ENCODE assay signal across 21 cellular contexts in the genomic region with DNA sequence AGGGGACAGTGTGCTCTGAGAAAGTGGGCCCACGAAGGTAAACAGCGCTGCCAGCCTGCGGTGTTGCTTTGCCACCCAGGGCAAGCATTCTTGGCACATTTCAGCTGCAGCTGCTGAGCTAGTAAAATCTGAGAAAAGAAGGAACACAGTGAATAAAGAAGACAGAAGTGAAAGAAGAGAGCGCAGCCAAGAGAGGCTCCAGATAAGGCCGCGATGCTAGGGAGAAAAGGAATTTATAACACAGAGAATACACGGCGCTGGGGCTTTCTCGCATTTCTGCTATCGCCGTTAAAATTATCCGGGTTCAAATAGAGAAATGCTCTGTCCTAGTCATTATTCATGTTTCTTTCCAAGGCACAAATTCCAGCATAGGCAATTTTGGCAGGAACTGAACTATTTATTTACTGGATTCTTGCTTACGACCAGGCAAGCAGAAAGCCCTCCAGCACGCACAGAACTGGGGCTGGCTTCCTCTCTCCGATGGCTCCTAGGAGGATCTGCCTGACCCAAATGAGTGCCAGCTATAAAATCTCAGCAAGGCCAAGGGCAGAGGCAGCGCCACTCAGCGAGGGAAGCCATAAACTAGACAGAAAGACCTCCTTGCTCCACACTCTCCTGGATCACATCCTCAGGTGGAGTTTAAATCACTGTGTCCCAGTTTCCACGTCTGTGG.
A peak's percentile ranks its signal among the peaks of the same experiment; 100 is the strongest.
DNase-seq lines count a peak whose midpoint lies in the region; ATAC-seq and TF ChIP-seq lines count a peak whose summit lies in the region.
"Had no signal": no experiment of that assay in that cellular context is flagged by ENCODE, and none has a peak within 500 bp of the region (broad histone marks: within the 10 kb centered on the region; RNA-seq: fewer than 3 reads in every experiment).

No MANE protein-coding gene starts in this region.

- peak overlapping the region in 1 of 4 experiments; percentile 27 for H3K4me3 ChIP-seq in fibroblast of lung (replicated peaks in 1 of 4; ENCODE audit: control extremely low read depth in 1 of 4, insufficient read depth in 1 of 4, low read depth in 3 of 4, low read length in 4 of 4)
- H3K4me3 ChIP-seq in thoracic aorta, result peak overlapping the region; percentile 16
- H3K4me3 ChIP-seq: heart right ventricle had no signal

- H3K36me3 ChIP-seq in fibroblast of lung (ENCODE audit: control insufficient read depth, insufficient read depth, low read length), result no peaks in the 10 kb centered on the region
- H3K36me3 ChIP-seq in thoracic aorta, result no peaks in the 10 kb centered on the region
- H3K36me3 ChIP-seq: heart right ventricle had no signal

- ATAC-seq in thoracic aorta (ENCODE audit: insufficient number of reproducible peaks, low FRiP score, low read depth) (no peak), HG03280 (IDR thresholded peaks at IDR 0.05; ENCODE audit: unreplicated experiment) (no peak), HG03135 (IDR thresholded peaks at IDR 0.05; ENCODE audit: unreplicated experiment) (no peak)
- ATAC-seq: esophagus mucosa; natural killer cell treated with Interleukin-12 subunit alpha and Interleukin-12 subunit beta and Interleukin-15 and Interleukin-18, amount 100 ng/mL, for 72 hours; Right ventricle myocardium inferior had no signal

- DNase-seq in MV-4-11 (lab: John Stamatoyannopoulos, UW) (peak; percentile 3), fibroblast of lung (ENCODE audit: low read depth in 2 of 2) (peak in 1 of 2 donors; percentile 5), midbrain (lab: John Stamatoyannopoulos, UW) (peak; percentile 63), thoracic aorta (ENCODE audit: low spot score) (no peak), NCI-H526 treated with DMSO at 0.1 percent for 48 hours (lab: John Stamatoyannopoulos, UW) (no peak)
- DNase-seq: activated CD4-positive, alpha-beta T cell treated with anti-CD3 and anti-CD28 coated beads, Interleukin-2, amount 10 ng/mL, durations not matched to agents 24 days and 14 days; activated gamma-delta T cell; central memory CD4-positive, alpha-beta T cell; DMS79 treated with DMSO at 0.1 percent for 48 hours; effector CD4-positive, alpha-beta T cell; GOT3; heart right ventricle; mammary epithelial cell; NCI-H2107; NCI-H526; stimulated activated CD4-positive, alpha-beta T cell treated with anti-CD3 and anti-CD28 coated beads, Interleukin-12 subunit alpha, Interleukin-12 subunit beta, amount 100 ng/mL, for 4 hours had no signal

- no peaks in the 10 kb centered on the region for H3K79me2 ChIP-seq in fibroblast of lung (ENCODE audit: control insufficient read depth, insufficient read depth, low read length)

- H3K4me2 ChIP-seq in fibroblast of lung (ENCODE audit: extremely low read depth, insufficient read depth, low read length), result peak overlapping the region; percentile 33

- no peak overlapping the region for H3K9ac ChIP-seq in fibroblast of lung (ENCODE audit: insufficient read depth, low read length)

- H3K4me1 ChIP-seq in fibroblast of lung (ENCODE audit: control insufficient read depth, extremely low read depth, insufficient read depth, low read length), result no peaks in the 10 kb centered on the region
- H3K4me1 ChIP-seq in thoracic aorta (ENCODE audit: control insufficient read depth in 1 of 2, low read depth in 2 of 2), result no peaks in the 10 kb centered on the region
- H3K4me1 ChIP-seq: heart right ventricle had no signal

- no peak for TF ChIP-seq CTCF in fibroblast of lung (conservative IDR thresholded peaks at IDR 0.05 in 1 of 2, IDR thresholded peaks at IDR 0.05 in 1 of 2; ENCODE audit: low read depth in 1 of 2, low read length in 2 of 2)
- TF ChIP-seq CTCF in thoracic aorta (IDR thresholded peaks at IDR 0.05), result no peak

- H3K9me3 ChIP-seq in fibroblast of lung (ENCODE audit: control insufficient read depth, insufficient read depth, low read depth, low read length) (no peaks in the 10 kb centered on the region), thoracic aorta (no peaks in the 10 kb centered on the region)
- H3K9me3 ChIP-seq: heart right ventricle had no signal

- H4K20me1 ChIP-seq in fibroblast of lung (ENCODE audit: control insufficient read depth, extremely low read depth, insufficient read depth, low read length), result no peaks in the 10 kb centered on the region

- H3K27ac ChIP-seq in fibroblast of lung (ENCODE audit: insufficient read depth, low read length) (no peak overlapping the region), thoracic aorta (no peak overlapping the region)
- H3K27ac ChIP-seq: heart right ventricle had no signal

- no peaks in the 10 kb centered on the region for H3K27me3 ChIP-seq in fibroblast of lung (ENCODE audit: control insufficient read depth, insufficient read depth, low read length)
- H3K27me3 ChIP-seq in thoracic aorta (replicated peaks; ENCODE audit: insufficient read depth), result no peaks in the 10 kb centered on the region
- H3K27me3 ChIP-seq: heart right ventricle had no signal

- peak overlapping the region; percentile 7 for H2AFZ ChIP-seq in fibroblast of lung (ENCODE audit: low read length)

Comparison
In these comparisons a context has a peak if more than half of its experiments do, and no peak if none do; other contexts are left out.
1. DNase-seq: peak in MV-4-11 (single experiment) and midbrain (single experiment); none in thoracic aorta (single experiment) and NCI-H526 treated with DMSO at 0.1 percent for 48 hours (single experiment).